Comparison of ENCODE assay signal across 16 cellular contexts in the genomic region with DNA sequence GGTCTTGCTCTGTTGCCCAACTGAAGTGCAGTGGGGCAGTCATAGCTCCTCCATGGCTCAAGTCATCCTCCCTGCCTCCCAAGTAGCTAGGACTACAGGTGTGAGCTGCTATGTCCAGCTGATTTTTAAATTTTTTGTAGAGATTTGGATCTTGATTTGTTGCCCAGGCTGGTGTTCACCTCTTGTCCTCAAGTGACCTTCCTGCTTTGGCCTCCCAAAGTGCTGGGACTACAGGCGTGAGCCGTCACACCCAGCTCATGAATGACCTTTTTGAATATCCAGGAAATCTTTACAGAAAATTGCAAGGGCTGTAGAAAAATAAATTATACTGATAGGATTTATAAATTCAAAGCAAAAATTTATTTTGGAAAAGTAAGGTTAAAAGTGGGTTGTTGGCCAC.
"Had no signal": no experiment of that assay in that cellular context is flagged by ENCODE, and none has a peak within 500 bp of the region (broad histone marks: within the 10 kb centered on the region; RNA-seq: fewer than 3 reads in every experiment).

No MANE protein-coding gene starts in this region.

- H3K9me3 ChIP-seq: suprapubic skin, upper lobe of left lung had no signal

- H3K4me3 ChIP-seq: lung, suprapubic skin, upper lobe of left lung had no signal

- H3K27me3 ChIP-seq: suprapubic skin, upper lobe of left lung had no signal

- ATAC-seq: activated CD4-positive, CD25-positive, alpha-beta regulatory T cell treated with anti-CD3 and anti-CD28 coated beads, Interleukin-2, amount 50 U/mL, for 24 hours; activated T-cell treated with anti-CD3 and anti-CD28 coated beads, Interleukin-2, amount 50 U/mL, for 72 hours; SK-N-SH treated with all-trans-retinoic acid at 6 μM for 48 hours had no signal

- H3K27me3 Mint-ChIP-seq: brain had no signal

- H3K27ac Mint-ChIP-seq: activated T-cell treated with anti-CD3 and anti-CD28 coated beads, Interleukin-2, amount 50 U/mL, for 72 hours; brain; nephron; T-helper 1 cell treated with Interleukin-12 subunit alpha and Interleukin-12 subunit beta and Interleukin-4 antibody, amounts not matched to agents 30 μg/mL and 1 μg/mL, for 36 hours had no signal

- H3K27ac ChIP-seq: suprapubic skin, upper lobe of left lung had no signal

- DNase-seq: activated CD4-positive, alpha-beta T cell treated with anti-CD3 and anti-CD28 coated beads, Interleukin-2, amount 50 U/mL, for 4 hours; activated T-cell treated with anti-CD3 and anti-CD28 coated beads, Interleukin-2, amount 50 U/mL, for 72 hours; amygdala; cerebellar nuclear complex; dermis blood vessel endothelial cell; hippocampal formation; stimulated activated CD4-positive, alpha-beta T cell treated with anti-CD3 and anti-CD28 coated beads, Interleukin-12 subunit alpha, Interleukin-12 subunit beta, amount 100 ng/mL, for 4 hours; stimulated activated naive CD4-positive, alpha-beta T cell treated with Interleukin-2 at 50 U/mL for 16 hours; upper lobe of left lung had no signal

- H3K36me3 ChIP-seq: suprapubic skin, upper lobe of left lung had no signal

- H3K9me3 Mint-ChIP-seq: activated T-cell treated with anti-CD3 and anti-CD28 coated beads, Interleukin-2, amount 50 U/mL, for 72 hours; T-helper 1 cell treated with Interleukin-12 subunit alpha and Interleukin-12 subunit beta and Interleukin-4 antibody, amounts not matched to agents 30 μg/mL and 1 μg/mL, for 36 hours had no signal

- H3K4me3 Mint-ChIP-seq: brain; nephron; T-helper 1 cell treated with Interleukin-12 subunit alpha and Interleukin-12 subunit beta and Interleukin-4 antibody, amounts not matched to agents 30 μg/mL and 1 μg/mL, for 36 hours had no signal
